In the genomic region with DNA sequence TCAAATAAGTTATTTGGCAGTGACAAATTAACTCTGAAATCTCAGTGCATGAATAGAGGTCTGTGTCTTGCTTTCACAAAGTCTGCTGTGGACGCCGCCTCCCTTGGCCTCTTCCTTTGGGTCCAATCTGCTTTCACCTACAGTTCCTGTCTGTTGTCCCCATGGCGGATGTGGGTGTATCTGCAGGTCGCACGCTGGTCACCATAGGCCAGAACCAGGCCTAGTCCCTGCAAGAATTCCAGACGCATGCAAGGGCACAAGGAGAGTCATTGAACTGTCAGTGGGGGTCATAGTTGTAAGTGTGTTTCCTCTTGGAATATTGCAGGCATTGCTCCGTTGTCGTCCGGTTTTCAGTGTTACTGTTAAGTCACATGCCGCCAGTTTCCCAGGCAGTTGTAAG, we compare ENCODE assay signal across 15 cellular contexts. TPM values are rescaled to one million over a fixed set of nuclear protein-coding genes. Genes with fewer than 3 reads are reported as not detected.
DNase-seq lines count a peak whose midpoint lies in the region; ATAC-seq and TF ChIP-seq lines count a peak whose summit lies in the region.
"Had no signal": no experiment of that assay in that cellular context is flagged by ENCODE, and none has a peak within 500 bp of the region (broad histone marks: within the 10 kb centered on the region; RNA-seq: fewer than 3 reads in every experiment).

No MANE protein-coding gene starts in this region.

- H3K36me3 Mint-ChIP-seq in glutamatergic neuron (ENCODE audit: unreplicated experiment) (no peaks in the 10 kb centered on the region), osteocyte (ENCODE audit: unreplicated experiment) (peaks cover 5% of the 10 kb centered on the region)
- H3K36me3 Mint-ChIP-seq: stimulated activated naive B cell treated with anti-CD40 and anti-IgM and Interleukin-4, amounts not matched to agents 10 μg/mL and 1 μg/mL and 100 μg/mL, for 72 hours had no signal

- WGBS in transverse colon (ENCODE audit: low coverage in 1 of 2), 2 donors = 74 to 84% methylated on average over 3 to 10 of the region's 10 CpGs

- H3K36me3 ChIP-seq in transverse colon = no peaks in the 10 kb centered on the region
- H3K36me3 ChIP-seq: colonic mucosa had no signal

- H3K27ac ChIP-seq in transverse colon = no peak overlapping the region
- H3K27ac ChIP-seq: colonic mucosa had no signal

- H3K4me1 Mint-ChIP-seq in glutamatergic neuron (ENCODE audit: low read depth, unreplicated experiment) = peaks cover 37% of the 10 kb centered on the region
- peaks cover 56% of the 10 kb centered on the region for H3K4me1 Mint-ChIP-seq in osteocyte (ENCODE audit: unreplicated experiment)
- H3K4me1 Mint-ChIP-seq: activated naive CD8-positive, alpha-beta T cell treated with anti-CD3 and anti-CD28 coated beads, Interleukin-2, amount 50 U/mL, for 24 hours had no signal

- ATAC-seq in HG02852 (IDR thresholded peaks at IDR 0.05; ENCODE audit: unreplicated experiment) = no peak
- ATAC-seq: activated naive CD8-positive, alpha-beta T cell treated with anti-CD3 and anti-CD28 coated beads, Interleukin-2, amount 50 U/mL, for 24 hours; stimulated activated naive B cell treated with anti-CD40 and anti-IgM and Interleukin-4, amounts not matched to agents 10 μg/mL and 1 μg/mL and 100 μg/mL, for 72 hours had no signal

- intact Hi-C loops in transverse colon (cut with DNase I; ENCODE audit: low total_unique reads) = no loop called here

- H3K27me3 Mint-ChIP-seq in glutamatergic neuron (ENCODE audit: unreplicated experiment) (no peaks in the 10 kb centered on the region), osteocyte (ENCODE audit: unreplicated experiment) (no peaks in the 10 kb centered on the region)

- no peaks in the 10 kb centered on the region for H3K27me3 ChIP-seq in transverse colon
- H3K27me3 ChIP-seq: colonic mucosa had no signal

- no peak overlapping the region for H3K4me3 ChIP-seq in transverse colon
- H3K4me3 ChIP-seq: colonic mucosa had no signal

- H3K9me3 ChIP-seq in transverse colon = no peaks in the 10 kb centered on the region
- H3K9me3 ChIP-seq: colonic mucosa had no signal

- TF ChIP-seq EP300 in transverse colon (IDR thresholded peaks at IDR 0.05; ENCODE audit: low read depth) = no peak

- in situ Hi-C loops in transverse colon (cut with MboI; ENCODE audit: low pct_ligation_motif_present in 1 of 4, low pct_unique_long_range_greater_than_20kb in 1 of 4, low sequenced_read_pairs in 3 of 4) = loop anchor here in 1 of 4 donors (25.0 kb wide), 1 partner anchor 141 kb away; no protein-coding TSS in a partner anchor

- H3K9me3 Mint-ChIP-seq in glutamatergic neuron (ENCODE audit: unreplicated experiment) = peaks cover 1% of the 10 kb centered on the region
- H3K9me3 Mint-ChIP-seq in osteocyte (ENCODE audit: unreplicated experiment) = no peaks in the 10 kb centered on the region
- H3K9me3 Mint-ChIP-seq: activated naive CD8-positive, alpha-beta T cell treated with anti-CD3 and anti-CD28 coated beads, Interleukin-2, amount 50 U/mL, for 24 hours; stimulated activated naive B cell treated with anti-CD40 and anti-IgM and Interleukin-4, amounts not matched to agents 10 μg/mL and 1 μg/mL and 100 μg/mL, for 72 hours had no signal

- peak; percentile 37 for DNase-seq in ELF-1 (ENCODE audit: low read depth, low spot score)
- peak; percentile 8 for DNase-seq in UCSD-AML1 (lab: John Stamatoyannopoulos, UW; ENCODE audit: unreplicated experiment)
- no peak for DNase-seq in glutamatergic neuron
- DNase-seq in osteocyte (ENCODE audit: extremely low spot score, unreplicated experiment) = no peak
- DNase-seq in GF-D8 (lab: John Stamatoyannopoulos, UW) = no peak
- DNase-seq in transverse colon = no peak
- no peak for DNase-seq in 8988T
- DNase-seq: activated CD4-positive, alpha-beta T cell treated with anti-CD3 and anti-CD28 coated beads for 1 hour; activated naive CD8-positive, alpha-beta T cell treated with anti-CD3 and anti-CD28 coated beads, Interleukin-2, amount 50 U/mL, for 24 hours; activated T-cell treated with anti-CD3 and anti-CD28 coated beads for 4 hours; colonic mucosa; NCI-H2081 treated with DMSO at 0.1 percent for 48 hours; stimulated activated CD4-positive, alpha-beta T cell treated with anti-CD3 and anti-CD28 coated beads, Interleukin-2, amount 100 ng/mL, for 48 hours; stimulated activated naive B cell treated with anti-CD40 and anti-IgM and Interleukin-4, amounts not matched to agents 10 μg/mL and 1 μg/mL and 100 μg/mL, for 72 hours had no signal

- peak overlapping the region; percentile 69 for H3K27ac Mint-ChIP-seq in glutamatergic neuron (ENCODE audit: unreplicated experiment)
- peak overlapping the region; percentile 31 for H3K27ac Mint-ChIP-seq in osteocyte (ENCODE audit: unreplicated experiment)
- H3K27ac Mint-ChIP-seq: activated naive CD8-positive, alpha-beta T cell treated with anti-CD3 and anti-CD28 coated beads, Interleukin-2, amount 50 U/mL, for 24 hours; stimulated activated naive B cell treated with anti-CD40 and anti-IgM and Interleukin-4, amounts not matched to agents 10 μg/mL and 1 μg/mL and 100 μg/mL, for 72 hours had no signal

- H3K4me3 Mint-ChIP-seq in glutamatergic neuron (ENCODE audit: unreplicated experiment) (no peak overlapping the region), osteocyte (ENCODE audit: unreplicated experiment) (no peak overlapping the region)
- H3K4me3 Mint-ChIP-seq: activated naive CD8-positive, alpha-beta T cell treated with anti-CD3 and anti-CD28 coated beads, Interleukin-2, amount 50 U/mL, for 24 hours; stimulated activated naive B cell treated with anti-CD40 and anti-IgM and Interleukin-4, amounts not matched to agents 10 μg/mL and 1 μg/mL and 100 μg/mL, for 72 hours had no signal

- peaks cover 14 to 80% (median 33%) of the 10 kb centered on the region in 4 donors for H3K4me1 ChIP-seq in transverse colon

- TF ChIP-seq CTCF in glutamatergic neuron (IDR thresholded peaks at IDR 0.05; ENCODE audit: partially characterized antibody, unreplicated experiment) (no peak), osteocyte (IDR thresholded peaks at IDR 0.05) (no peak), transverse colon (IDR thresholded peaks at IDR 0.05) (no peak)

- TF ChIP-seq POLR2A in transverse colon (IDR thresholded peaks at IDR 0.05) = no peak

RNA-seq across cellular contexts. Expression of gene SOCS6, which starts 7.4 kb away (rescaled TPM):
- total RNA-seq in glutamatergic neuron (ENCODE audit: unreplicated experiment) = 12.4 TPM
- total RNA-seq in osteocyte = 19.4 and 19.9 TPM in 2 replicates
- 10 to 100 TPM; 11.5 to 47.8 (median 46.1) TPM for total RNA-seq in transverse colon

Comparison
In these comparisons a context has a peak if more than half of its experiments do, and no peak if none do; other contexts are left out.
1. DNase-seq: peak in ELF-1 (single experiment) and UCSD-AML1 (single experiment); none in glutamatergic neuron (single experiment), osteocyte (single experiment), GF-D8 (single experiment), transverse colon (single experiment) and 8988T (single experiment).